In the genomic region with DNA sequence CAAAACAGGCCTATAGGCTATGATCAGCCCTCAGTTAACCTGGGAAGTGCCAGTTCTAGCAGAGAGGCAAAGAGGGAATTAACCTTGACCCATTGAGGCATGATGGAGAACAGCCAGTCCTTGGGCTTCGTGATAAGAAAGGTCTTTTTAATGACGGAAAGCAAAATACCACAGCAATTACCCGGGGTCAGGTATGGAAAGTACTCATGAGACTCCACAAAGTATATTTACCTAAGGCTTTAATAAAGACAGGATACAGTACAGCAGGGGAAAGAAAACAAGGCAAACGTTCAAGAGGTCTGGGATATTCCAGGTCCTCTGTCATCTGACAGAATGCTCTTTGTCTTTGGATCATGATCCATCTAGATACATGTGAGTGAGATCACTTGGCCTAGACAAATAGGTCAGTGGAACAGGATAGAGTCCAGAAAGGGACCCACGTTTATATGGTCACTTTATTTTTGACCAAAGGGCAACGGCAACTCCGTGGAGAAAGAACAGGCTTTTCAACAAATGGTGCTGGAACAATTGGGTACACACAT, we compare ENCODE assay signal across 1 cellular context.
TF ChIP-seq lines count a peak whose summit lies in the region.

No MANE protein-coding gene starts in this region.

TF ChIP-seq in HepG2, 621 proteins besides CTCF, POLR2A, EP300 and RAD21 (continued from another document and continues in another):
- TF ChIP-seq, protein P1, sequence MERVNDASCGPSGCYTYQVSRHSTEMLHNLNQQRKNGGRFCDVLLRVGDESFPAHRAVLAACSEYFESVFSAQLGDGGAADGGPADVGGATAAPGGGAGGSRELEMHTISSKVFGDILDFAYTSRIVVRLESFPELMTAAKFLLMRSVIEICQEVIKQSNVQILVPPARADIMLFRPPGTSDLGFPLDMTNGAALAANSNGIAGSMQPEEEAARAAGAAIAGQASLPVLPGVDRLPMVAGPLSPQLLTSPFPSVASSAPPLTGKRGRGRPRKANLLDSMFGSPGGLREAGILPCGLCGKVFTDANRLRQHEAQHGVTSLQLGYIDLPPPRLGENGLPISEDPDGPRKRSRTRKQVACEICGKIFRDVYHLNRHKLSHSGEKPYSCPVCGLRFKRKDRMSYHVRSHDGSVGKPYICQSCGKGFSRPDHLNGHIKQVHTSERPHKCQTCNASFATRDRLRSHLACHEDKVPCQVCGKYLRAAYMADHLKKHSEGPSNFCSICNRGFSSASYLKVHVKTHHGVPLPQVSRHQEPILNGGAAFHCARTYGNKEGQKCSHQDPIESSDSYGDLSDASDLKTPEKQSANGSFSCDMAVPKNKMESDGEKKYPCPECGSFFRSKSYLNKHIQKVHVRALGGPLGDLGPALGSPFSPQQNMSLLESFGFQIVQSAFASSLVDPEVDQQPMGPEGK (CRISPR knock-in tag; IDR thresholded peaks at IDR 0.05), result peak; percentile 52
- 0 out of 2 replicates have a peak, but pooled peaks have one; percentile 32 for TF ChIP-seq ZNF547 (CRISPR knock-in tag; IDR thresholded peaks at IDR 0.05)
- TF ChIP-seq ZNF672 (CRISPR knock-in tag; IDR thresholded peaks at IDR 0.05), result no peak
- no peak for TF ChIP-seq ZNF790 (CRISPR knock-in tag; IDR thresholded peaks at IDR 0.05; ENCODE audit: borderline replicate concordance)
- TF ChIP-seq ZNF552 (CRISPR knock-in tag; IDR thresholded peaks at IDR 0.05; ENCODE audit: borderline replicate concordance), result no peak; the same call in 1 of the 2 replicates
- TF ChIP-seq JUND (CRISPR knock-in tag; IDR thresholded peaks at IDR 0.05), result no peak
- TF ChIP-seq PCBP1 (IDR thresholded peaks at IDR 0.05; ENCODE audit: borderline replicate concordance, low read depth, low read length), result no peak
- peak; percentile 68; the same call in 1 of the 2 replicates for TF ChIP-seq SALL2 (CRISPR knock-in tag; IDR thresholded peaks at IDR 0.05)
- no peak for TF ChIP-seq ZNF224 (CRISPR knock-in tag; IDR thresholded peaks at IDR 0.05)
- TF ChIP-seq ZNF557 (CRISPR knock-in tag; IDR thresholded peaks at IDR 0.05), result peak; percentile 86; the same call in 1 of the 2 replicates
- TF ChIP-seq NFIB (CRISPR knock-in tag; IDR thresholded peaks at IDR 0.05; ENCODE audit: borderline replicate concordance), result no peak
- TF ChIP-seq, protein P2, sequence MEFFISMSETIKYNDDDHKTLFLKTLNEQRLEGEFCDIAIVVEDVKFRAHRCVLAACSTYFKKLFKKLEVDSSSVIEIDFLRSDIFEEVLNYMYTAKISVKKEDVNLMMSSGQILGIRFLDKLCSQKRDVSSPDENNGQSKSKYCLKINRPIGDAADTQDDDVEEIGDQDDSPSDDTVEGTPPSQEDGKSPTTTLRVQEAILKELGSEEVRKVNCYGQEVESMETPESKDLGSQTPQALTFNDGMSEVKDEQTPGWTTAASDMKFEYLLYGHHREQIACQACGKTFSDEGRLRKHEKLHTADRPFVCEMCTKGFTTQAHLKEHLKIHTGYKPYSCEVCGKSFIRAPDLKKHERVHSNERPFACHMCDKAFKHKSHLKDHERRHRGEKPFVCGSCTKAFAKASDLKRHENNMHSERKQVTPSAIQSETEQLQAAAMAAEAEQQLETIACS (CRISPR knock-in tag; IDR thresholded peaks at IDR 0.05), result 0 out of 2 replicates have a peak, but pooled peaks have one; percentile 38
- TF ChIP-seq FOSL1 (CRISPR knock-in tag; IDR thresholded peaks at IDR 0.05; ENCODE audit: borderline replicate concordance), result peak; percentile 62; the same call in 1 of the 2 replicates
- TF ChIP-seq ATF1 (CRISPR knock-in tag; IDR thresholded peaks at IDR 0.05), result peak; percentile 65
- peak; percentile 96 for TF ChIP-seq NR2F6 (IDR thresholded peaks at IDR 0.05)
- peak; percentile 91 for TF ChIP-seq NR2F6 (CRISPR knock-in tag; IDR thresholded peaks at IDR 0.05)
- no peak; the same call in 1 of the 2 replicates for TF ChIP-seq SAFB2 (CRISPR knock-in tag; IDR thresholded peaks at IDR 0.05; ENCODE audit: borderline replicate concordance, low read depth)
- no peak for TF ChIP-seq ZNF75D (CRISPR knock-in tag; IDR thresholded peaks at IDR 0.05; ENCODE audit: borderline replicate concordance)
- TF ChIP-seq SIX4 (CRISPR knock-in tag; IDR thresholded peaks at IDR 0.05), result peak; percentile 59
- TF ChIP-seq IKZF1 (IDR thresholded peaks at IDR 0.05), result no peak
- TF ChIP-seq, protein P3, sequence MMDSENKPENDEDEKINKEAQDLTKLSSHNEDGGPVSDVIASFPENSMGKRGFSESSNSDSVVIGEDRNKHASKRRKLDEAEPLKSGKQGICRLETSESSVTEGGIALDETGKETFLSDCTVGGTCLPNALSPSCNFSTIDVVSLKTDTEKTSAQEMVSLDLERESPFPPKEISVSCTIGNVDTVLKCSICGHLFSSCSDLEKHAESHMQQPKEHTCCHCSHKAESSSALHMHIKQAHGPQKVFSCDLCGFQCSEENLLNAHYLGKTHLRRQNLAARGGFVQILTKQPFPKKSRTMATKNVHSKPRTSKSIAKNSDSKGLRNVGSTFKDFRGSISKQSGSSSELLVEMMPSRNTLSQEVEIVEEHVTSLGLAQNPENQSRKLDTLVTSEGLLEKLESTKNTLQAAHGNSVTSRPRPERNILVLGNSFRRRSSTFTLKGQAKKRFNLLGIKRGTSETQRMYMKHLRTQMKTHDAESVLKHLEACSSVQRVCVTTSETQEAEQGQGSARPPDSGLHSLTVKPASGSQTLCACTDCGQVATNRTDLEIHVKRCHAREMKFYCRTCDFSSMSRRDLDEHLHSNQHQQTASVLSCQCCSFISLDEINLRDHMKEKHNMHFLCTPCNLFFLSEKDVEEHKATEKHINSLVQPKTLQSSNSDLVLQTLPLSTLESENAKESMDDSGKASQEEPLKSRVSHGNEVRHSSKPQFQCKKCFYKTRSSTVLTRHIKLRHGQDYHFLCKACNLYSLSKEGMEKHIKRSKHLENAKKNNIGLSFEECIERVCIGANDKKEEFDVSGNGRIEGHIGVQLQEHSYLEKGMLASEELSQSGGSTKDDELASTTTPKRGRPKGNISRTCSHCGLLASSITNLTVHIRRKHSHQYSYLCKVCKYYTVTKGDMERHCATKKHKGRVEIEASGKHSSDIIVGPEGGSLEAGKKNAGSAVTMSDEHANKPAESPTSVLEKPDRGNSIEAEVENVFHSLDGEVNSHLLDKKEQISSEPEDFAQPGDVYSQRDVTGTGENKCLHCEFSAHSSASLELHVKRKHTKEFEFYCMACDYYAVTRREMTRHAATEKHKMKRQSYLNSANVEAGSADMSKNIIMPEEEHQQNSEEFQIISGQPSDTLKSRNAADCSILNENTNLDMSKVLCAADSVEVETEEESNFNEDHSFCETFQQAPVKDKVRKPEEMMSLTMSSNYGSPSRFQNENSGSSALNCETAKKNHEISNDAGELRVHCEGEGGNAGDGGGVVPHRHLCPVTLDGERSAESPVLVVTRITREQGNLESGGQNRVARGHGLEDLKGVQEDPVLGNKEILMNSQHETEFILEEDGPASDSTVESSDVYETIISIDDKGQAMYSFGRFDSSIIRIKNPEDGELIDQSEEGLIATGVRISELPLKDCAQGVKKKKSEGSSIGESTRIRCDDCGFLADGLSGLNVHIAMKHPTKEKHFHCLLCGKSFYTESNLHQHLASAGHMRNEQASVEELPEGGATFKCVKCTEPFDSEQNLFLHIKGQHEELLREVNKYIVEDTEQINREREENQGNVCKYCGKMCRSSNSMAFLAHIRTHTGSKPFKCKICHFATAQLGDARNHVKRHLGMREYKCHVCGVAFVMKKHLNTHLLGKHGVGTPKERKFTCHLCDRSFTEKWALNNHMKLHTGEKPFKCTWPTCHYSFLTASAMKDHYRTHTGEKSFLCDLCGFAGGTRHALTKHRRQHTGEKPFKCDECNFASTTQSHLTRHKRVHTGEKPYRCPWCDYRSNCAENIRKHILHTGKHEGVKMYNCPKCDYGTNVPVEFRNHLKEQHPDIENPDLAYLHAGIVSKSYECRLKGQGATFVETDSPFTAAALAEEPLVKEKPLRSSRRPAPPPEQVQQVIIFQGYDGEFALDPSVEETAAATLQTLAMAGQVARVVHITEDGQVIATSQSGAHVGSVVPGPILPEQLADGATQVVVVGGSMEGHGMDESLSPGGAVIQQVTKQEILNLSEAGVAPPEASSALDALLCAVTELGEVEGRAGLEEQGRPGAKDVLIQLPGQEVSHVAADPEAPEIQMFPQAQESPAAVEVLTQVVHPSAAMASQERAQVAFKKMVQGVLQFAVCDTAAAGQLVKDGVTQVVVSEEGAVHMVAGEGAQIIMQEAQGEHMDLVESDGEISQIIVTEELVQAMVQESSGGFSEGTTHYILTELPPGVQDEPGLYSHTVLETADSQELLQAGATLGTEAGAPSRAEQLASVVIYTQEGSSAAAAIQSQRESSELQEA (CRISPR knock-in tag; IDR thresholded peaks at IDR 0.05; ENCODE audit: not compliant biosample characterization), result no peak
- no peak for TF ChIP-seq ZNF235 (CRISPR knock-in tag; IDR thresholded peaks at IDR 0.05; ENCODE audit: borderline replicate concordance)
- TF ChIP-seq, protein P4, sequence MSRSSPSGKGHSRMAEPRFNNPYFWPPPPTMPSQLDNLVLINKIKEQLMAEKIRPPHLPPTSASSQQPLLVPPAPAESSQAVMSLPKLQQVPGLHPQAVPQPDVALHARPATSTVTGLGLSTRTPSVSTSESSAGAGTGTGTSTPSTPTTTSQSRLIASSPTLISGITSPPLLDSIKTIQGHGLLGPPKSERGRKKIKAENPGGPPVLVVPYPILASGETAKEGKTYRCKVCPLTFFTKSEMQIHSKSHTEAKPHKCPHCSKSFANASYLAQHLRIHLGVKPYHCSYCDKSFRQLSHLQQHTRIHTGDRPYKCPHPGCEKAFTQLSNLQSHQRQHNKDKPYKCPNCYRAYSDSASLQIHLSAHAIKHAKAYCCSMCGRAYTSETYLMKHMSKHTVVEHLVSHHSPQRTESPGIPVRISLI (CRISPR knock-in tag; IDR thresholded peaks at IDR 0.05; ENCODE audit: borderline replicate concordance), result peak; percentile 44; the same call in 1 of the 2 replicates
- no peak for TF ChIP-seq XBP1 (CRISPR knock-in tag; IDR thresholded peaks at IDR 0.05)
- TF ChIP-seq, protein P5, sequence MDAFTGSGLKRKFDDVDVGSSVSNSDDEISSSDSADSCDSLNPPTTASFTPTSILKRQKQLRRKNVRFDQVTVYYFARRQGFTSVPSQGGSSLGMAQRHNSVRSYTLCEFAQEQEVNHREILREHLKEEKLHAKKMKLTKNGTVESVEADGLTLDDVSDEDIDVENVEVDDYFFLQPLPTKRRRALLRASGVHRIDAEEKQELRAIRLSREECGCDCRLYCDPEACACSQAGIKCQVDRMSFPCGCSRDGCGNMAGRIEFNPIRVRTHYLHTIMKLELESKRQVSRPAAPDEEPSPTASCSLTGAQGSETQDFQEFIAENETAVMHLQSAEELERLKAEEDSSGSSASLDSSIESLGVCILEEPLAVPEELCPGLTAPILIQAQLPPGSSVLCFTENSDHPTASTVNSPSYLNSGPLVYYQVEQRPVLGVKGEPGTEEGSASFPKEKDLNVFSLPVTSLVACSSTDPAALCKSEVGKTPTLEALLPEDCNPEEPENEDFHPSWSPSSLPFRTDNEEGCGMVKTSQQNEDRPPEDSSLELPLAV (CRISPR knock-in tag; conservative IDR thresholded peaks at IDR 0.05; ENCODE audit: low read depth), result no peak
- TF ChIP-seq, protein P6, sequence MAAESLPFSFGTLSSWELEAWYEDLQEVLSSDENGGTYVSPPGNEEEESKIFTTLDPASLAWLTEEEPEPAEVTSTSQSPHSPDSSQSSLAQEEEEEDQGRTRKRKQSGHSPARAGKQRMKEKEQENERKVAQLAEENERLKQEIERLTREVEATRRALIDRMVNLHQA (CRISPR knock-in tag; IDR thresholded peaks at IDR 0.05), result no peak
- TF ChIP-seq, protein P7, sequence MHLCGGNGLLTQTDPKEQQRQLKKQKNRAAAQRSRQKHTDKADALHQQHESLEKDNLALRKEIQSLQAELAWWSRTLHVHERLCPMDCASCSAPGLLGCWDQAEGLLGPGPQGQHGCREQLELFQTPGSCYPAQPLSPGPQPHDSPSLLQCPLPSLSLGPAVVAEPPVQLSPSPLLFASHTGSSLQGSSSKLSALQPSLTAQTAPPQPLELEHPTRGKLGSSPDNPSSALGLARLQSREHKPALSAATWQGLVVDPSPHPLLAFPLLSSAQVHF (CRISPR knock-in tag; IDR thresholded peaks at IDR 0.05), result no peak
- no peak for TF ChIP-seq ZNF484 (CRISPR knock-in tag; IDR thresholded peaks at IDR 0.05; ENCODE audit: borderline replicate concordance, low read depth)
- TF ChIP-seq, protein P8, sequence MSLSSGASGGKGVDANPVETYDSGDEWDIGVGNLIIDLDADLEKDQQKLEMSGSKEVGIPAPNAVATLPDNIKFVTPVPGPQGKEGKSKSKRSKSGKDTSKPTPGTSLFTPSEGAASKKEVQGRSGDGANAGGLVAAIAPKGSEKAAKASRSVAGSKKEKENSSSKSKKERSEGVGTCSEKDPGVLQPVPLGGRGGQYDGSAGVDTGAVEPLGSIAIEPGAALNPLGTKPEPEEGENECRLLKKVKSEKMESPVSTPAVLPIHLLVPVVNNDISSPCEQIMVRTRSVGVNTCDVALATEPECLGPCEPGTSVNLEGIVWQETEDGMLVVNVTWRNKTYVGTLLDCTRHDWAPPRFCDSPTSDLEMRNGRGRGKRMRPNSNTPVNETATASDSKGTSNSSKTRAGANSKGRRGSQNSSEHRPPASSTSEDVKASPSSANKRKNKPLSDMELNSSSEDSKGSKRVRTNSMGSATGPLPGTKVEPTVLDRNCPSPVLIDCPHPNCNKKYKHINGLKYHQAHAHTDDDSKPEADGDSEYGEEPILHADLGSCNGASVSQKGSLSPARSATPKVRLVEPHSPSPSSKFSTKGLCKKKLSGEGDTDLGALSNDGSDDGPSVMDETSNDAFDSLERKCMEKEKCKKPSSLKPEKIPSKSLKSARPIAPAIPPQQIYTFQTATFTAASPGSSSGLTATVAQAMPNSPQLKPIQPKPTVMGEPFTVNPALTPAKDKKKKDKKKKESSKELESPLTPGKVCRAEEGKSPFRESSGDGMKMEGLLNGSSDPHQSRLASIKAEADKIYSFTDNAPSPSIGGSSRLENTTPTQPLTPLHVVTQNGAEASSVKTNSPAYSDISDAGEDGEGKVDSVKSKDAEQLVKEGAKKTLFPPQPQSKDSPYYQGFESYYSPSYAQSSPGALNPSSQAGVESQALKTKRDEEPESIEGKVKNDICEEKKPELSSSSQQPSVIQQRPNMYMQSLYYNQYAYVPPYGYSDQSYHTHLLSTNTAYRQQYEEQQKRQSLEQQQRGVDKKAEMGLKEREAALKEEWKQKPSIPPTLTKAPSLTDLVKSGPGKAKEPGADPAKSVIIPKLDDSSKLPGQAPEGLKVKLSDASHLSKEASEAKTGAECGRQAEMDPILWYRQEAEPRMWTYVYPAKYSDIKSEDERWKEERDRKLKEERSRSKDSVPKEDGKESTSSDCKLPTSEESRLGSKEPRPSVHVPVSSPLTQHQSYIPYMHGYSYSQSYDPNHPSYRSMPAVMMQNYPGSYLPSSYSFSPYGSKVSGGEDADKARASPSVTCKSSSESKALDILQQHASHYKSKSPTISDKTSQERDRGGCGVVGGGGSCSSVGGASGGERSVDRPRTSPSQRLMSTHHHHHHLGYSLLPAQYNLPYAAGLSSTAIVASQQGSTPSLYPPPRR (CRISPR knock-in tag; IDR thresholded peaks at IDR 0.05; ENCODE audit: borderline replicate concordance), result peak; percentile 97
- TF ChIP-seq ZSCAN31 (CRISPR knock-in tag; IDR thresholded peaks at IDR 0.05; ENCODE audit: low read depth), result no peak
- peak; percentile 82 for TF ChIP-seq GATA4 (IDR thresholded peaks at IDR 0.05; ENCODE audit: borderline replicate concordance, low read depth)
- no peak for TF ChIP-seq CBX2 (IDR thresholded peaks at IDR 0.05; ENCODE audit: low read depth, low read length)
- TF ChIP-seq CBX2 (CRISPR knock-in tag; IDR thresholded peaks at IDR 0.05; ENCODE audit: low read depth), result no peak
- TF ChIP-seq ZNF629 (CRISPR knock-in tag; conservative IDR thresholded peaks at IDR 0.05), result no peak; the same call in 1 of the 2 replicates
- no peak for TF ChIP-seq IRX3 (CRISPR knock-in tag; IDR thresholded peaks at IDR 0.05; ENCODE audit: borderline replicate concordance, low read depth)
- peak; percentile 83 for TF ChIP-seq ERF (CRISPR knock-in tag; IDR thresholded peaks at IDR 0.05)
- no peak for TF ChIP-seq SYNCRIP (IDR thresholded peaks at IDR 0.05; ENCODE audit: insufficient read depth, low read depth, low read length)
